ENCODE assay signal across 13 cellular contexts in the genomic region with DNA sequence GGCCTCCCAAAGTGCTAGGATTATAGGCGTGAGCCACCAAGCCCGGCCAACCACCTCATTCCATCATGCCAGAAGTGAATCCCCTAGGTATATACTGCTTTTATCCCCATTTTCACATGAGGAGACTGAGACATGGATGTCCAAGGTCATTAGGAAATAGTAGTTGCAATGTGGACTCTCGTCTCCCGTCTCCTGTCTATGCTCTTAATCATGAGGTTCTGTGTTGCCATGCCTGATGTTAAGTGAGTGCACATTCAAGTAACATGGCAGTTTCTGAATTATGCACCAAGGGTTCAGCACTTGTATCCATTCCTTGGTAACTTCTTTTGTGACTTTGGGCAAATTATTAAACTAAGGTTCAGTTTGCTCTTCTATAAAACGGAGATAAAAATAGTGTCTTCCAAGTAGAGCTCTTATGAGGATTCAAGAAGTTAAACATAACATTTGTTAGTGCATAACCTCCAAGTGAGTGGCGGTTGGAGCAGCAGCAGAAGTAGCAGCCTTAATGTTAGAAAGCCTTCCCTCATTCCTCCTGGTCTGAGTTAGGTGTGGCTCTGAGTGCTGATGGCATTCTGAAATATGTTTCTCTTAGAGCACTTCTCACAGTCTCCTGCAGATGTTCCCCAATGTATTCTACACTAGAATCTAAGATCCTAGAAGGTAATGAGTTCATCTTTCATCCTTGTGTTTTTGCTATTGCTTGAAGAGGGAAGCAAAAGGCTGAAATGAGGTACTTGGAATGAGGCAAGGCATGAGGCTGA.
"Had no signal": no experiment of that assay in that cellular context is flagged by ENCODE, and none has a peak within 500 bp of the region (broad histone marks: within the 10 kb centered on the region; RNA-seq: fewer than 3 reads in every experiment).

No MANE protein-coding gene starts in this region.

- DNase-seq: activated CD4-positive, alpha-beta T cell treated with anti-CD3 and anti-CD28 coated beads, Interleukin-2, amount 50 U/mL, for 4 hours; activated effector memory CD4-positive, alpha-beta T cell treated with anti-CD3 and anti-CD28 coated beads, Interleukin-2, amount 50 U/mL, for 16 hours; activated T-cell treated with anti-CD3 and anti-CD28 coated beads, Interleukin-2, amount 50 U/mL, for 1 hour; amygdala; heart left ventricle; ovary; stimulated activated CD4-positive, alpha-beta T cell treated with anti-CD3 and anti-CD28 coated beads, Interleukin-2, amount 100 ng/mL, for 48 hours; stimulated activated CD8-positive, alpha-beta memory T cell treated with anti-CD3 and anti-CD28 coated beads, Interleukin-4, amount 100 ng/mL, for 48 hours; stimulated activated naive CD8-positive, alpha-beta T cell treated with anti-CD3 and anti-CD28 coated beads, Interleukin-15, Interleukin-2, amounts not matched to agents 100 U/mL and 50 U/mL, for 24 hours had no signal

- H3K27ac ChIP-seq: heart left ventricle, ovary had no signal

- H3K27ac Mint-ChIP-seq: activated naive CD4-positive, alpha-beta T cell treated with anti-CD3 and anti-CD28 coated beads, Interleukin-2, amount 50 U/mL, for 72 hours; T-helper 2 cell treated with Interferon-gamma antibody and Interleukin-4, amounts not matched to agents 5 μg/mL and 100 μg/mL, for 36 hours had no signal

- H3K4me3 ChIP-seq: heart left ventricle, ovary had no signal

- ATAC-seq: activated CD4-positive, CD25-positive, alpha-beta regulatory T cell treated with anti-CD3 and anti-CD28 coated beads, Interleukin-2, amount 50 U/mL, for 24 hours; activated naive CD4-positive, alpha-beta T cell treated with anti-CD3 and anti-CD28 coated beads, Interleukin-2, amount 50 U/mL, for 72 hours; stimulated activated naive CD8-positive, alpha-beta T cell treated with anti-CD3 and anti-CD28 coated beads, Interleukin-15, Interleukin-2, amounts not matched to agents 100 U/mL and 50 U/mL, for 24 hours had no signal

- H3K4me3 Mint-ChIP-seq: neural crest cell; T-helper 2 cell treated with Interferon-gamma antibody and Interleukin-4, amounts not matched to agents 5 μg/mL and 100 μg/mL, for 36 hours had no signal

- H3K9me3 ChIP-seq: ovary had no signal

- H3K36me3 Mint-ChIP-seq: activated naive CD4-positive, alpha-beta T cell treated with anti-CD3 and anti-CD28 coated beads, Interleukin-2, amount 50 U/mL, for 72 hours had no signal

- H3K36me3 ChIP-seq: heart left ventricle, ovary had no signal

- H3K27me3 ChIP-seq: heart left ventricle, ovary had no signal
